ENCODE assay signal across 1 cellular context in genomic region chr2:74482801-74483674, GRCh38.
TF ChIP-seq lines count a peak whose summit lies in the region.

CCDC142 (minus strand) TSS chr2:74482998; CDS start chr2:74482837, 161 bp downstream.
TTC31 (plus strand) TSS chr2:74483081; CDS start chr2:74483096, 15 bp downstream.

TF ChIP-seq in HepG2, 621 proteins besides CTCF, POLR2A, EP300 and RAD21 (continued from another document and continues in another):
- TF ChIP-seq FOXA1 (IDR thresholded peaks at IDR 0.05): no peak
- no peak; the same call in 1 of the 2 replicates for TF ChIP-seq FOXA1 (CRISPR knock-in tag; IDR thresholded peaks at IDR 0.05)
- TF ChIP-seq STAG1 (CRISPR knock-in tag; IDR thresholded peaks at IDR 0.05): peak; percentile 90
- no peak; the same call in 1 of the 2 replicates for TF ChIP-seq ZNF614 (CRISPR knock-in tag; IDR thresholded peaks at IDR 0.05; ENCODE audit: borderline replicate concordance)
- no peak for TF ChIP-seq PAF1 (CRISPR knock-in tag; IDR thresholded peaks at IDR 0.05)
- TF ChIP-seq SP140L (CRISPR knock-in tag; IDR thresholded peaks at IDR 0.05; ENCODE audit: borderline replicate concordance): no peak
- TF ChIP-seq ZFP90 (CRISPR knock-in tag; IDR thresholded peaks at IDR 0.05; ENCODE audit: borderline replicate concordance): peak; percentile 76; the same call in 1 of the 2 replicates
- TF ChIP-seq PRMT3 (CRISPR knock-in tag; IDR thresholded peaks at IDR 0.05; ENCODE audit: borderline replicate concordance, low read depth): peak; percentile 79; the same call in 1 of the 2 replicates
- TF ChIP-seq E2F2 (CRISPR knock-in tag; IDR thresholded peaks at IDR 0.05; ENCODE audit: borderline replicate concordance): no peak; the same call in 1 of the 2 replicates
- peak; percentile 82 for TF ChIP-seq MTF2 (CRISPR knock-in tag; IDR thresholded peaks at IDR 0.05; ENCODE audit: borderline replicate concordance)
- TF ChIP-seq, protein P1, sequence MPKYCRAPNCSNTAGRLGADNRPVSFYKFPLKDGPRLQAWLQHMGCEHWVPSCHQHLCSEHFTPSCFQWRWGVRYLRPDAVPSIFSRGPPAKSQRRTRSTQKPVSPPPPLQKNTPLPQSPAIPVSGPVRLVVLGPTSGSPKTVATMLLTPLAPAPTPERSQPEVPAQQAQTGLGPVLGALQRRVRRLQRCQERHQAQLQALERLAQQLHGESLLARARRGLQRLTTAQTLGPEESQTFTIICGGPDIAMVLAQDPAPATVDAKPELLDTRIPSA (CRISPR knock-in tag; IDR thresholded peaks at IDR 0.05; ENCODE audit: borderline replicate concordance): peak; percentile 85; the same call in 1 of the 2 replicates
- peak; percentile 92; the same call in 1 of the 2 replicates for TF ChIP-seq NFKB2 (CRISPR knock-in tag; IDR thresholded peaks at IDR 0.05; ENCODE audit: borderline replicate concordance)
- peak; percentile 88 for TF ChIP-seq ZFP1 (CRISPR knock-in tag; IDR thresholded peaks at IDR 0.05)
- TF ChIP-seq ZNF101 (CRISPR knock-in tag; IDR thresholded peaks at IDR 0.05; ENCODE audit: borderline replicate concordance, low read depth): no peak
- peak; percentile 59; the same call in 1 of the 2 replicates for TF ChIP-seq NFRKB (IDR thresholded peaks at IDR 0.05)
- peak; percentile 80 for TF ChIP-seq HNF1B (CRISPR knock-in tag; IDR thresholded peaks at IDR 0.05)
- TF ChIP-seq ZNF296 (CRISPR knock-in tag; conservative IDR thresholded peaks at IDR 0.05): no peak
- TF ChIP-seq ZNF230 (CRISPR knock-in tag; IDR thresholded peaks at IDR 0.05): peak; percentile 84; the same call in 1 of the 2 replicates
- TF ChIP-seq SP2 (CRISPR knock-in tag; IDR thresholded peaks at IDR 0.05): peak; percentile 67
- no peak for TF ChIP-seq IRX3 (CRISPR knock-in tag; IDR thresholded peaks at IDR 0.05; ENCODE audit: borderline replicate concordance, low read depth)
- TF ChIP-seq ZNF761 (CRISPR knock-in tag; conservative IDR thresholded peaks at IDR 0.05): peak; percentile 88; the same call in 1 of the 2 replicates
- TF ChIP-seq ZNF383 (CRISPR knock-in tag; IDR thresholded peaks at IDR 0.05; ENCODE audit: borderline replicate concordance): peak; percentile 84; the same call in 1 of the 2 replicates
- no peak for TF ChIP-seq ZNF530 (CRISPR knock-in tag; IDR thresholded peaks at IDR 0.05; ENCODE audit: low read depth)
- no peak; the same call in none of the 2 replicates for TF ChIP-seq ZNF225 (CRISPR knock-in tag; IDR thresholded peaks at IDR 0.05)
- peak; percentile 78 for TF ChIP-seq ESRRA (CRISPR knock-in tag; IDR thresholded peaks at IDR 0.05; ENCODE audit: low read depth)
- TF ChIP-seq, protein P2, sequence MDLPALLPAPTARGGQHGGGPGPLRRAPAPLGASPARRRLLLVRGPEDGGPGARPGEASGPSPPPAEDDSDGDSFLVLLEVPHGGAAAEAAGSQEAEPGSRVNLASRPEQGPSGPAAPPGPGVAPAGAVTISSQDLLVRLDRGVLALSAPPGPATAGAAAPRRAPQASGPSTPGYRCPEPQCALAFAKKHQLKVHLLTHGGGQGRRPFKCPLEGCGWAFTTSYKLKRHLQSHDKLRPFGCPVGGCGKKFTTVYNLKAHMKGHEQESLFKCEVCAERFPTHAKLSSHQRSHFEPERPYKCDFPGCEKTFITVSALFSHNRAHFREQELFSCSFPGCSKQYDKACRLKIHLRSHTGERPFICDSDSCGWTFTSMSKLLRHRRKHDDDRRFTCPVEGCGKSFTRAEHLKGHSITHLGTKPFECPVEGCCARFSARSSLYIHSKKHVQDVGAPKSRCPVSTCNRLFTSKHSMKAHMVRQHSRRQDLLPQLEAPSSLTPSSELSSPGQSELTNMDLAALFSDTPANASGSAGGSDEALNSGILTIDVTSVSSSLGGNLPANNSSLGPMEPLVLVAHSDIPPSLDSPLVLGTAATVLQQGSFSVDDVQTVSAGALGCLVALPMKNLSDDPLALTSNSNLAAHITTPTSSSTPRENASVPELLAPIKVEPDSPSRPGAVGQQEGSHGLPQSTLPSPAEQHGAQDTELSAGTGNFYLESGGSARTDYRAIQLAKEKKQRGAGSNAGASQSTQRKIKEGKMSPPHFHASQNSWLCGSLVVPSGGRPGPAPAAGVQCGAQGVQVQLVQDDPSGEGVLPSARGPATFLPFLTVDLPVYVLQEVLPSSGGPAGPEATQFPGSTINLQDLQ (CRISPR knock-in tag; IDR thresholded peaks at IDR 0.05): peak; percentile 46
- TF ChIP-seq, protein P3, sequence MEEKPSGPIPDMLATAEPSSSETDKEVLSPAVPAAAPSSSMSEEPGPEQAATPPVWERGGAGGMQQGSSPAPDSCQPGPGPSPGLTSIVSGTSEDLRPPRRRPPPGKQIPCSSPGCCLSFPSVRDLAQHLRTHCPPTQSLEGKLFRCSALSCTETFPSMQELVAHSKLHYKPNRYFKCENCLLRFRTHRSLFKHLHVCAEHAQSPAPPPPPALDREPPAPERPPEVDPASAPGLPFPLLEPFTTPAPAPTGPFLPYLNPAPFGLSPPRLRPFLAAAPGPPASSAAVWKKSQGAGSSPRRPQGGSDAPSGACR (CRISPR knock-in tag; IDR thresholded peaks at IDR 0.05): peak; percentile 96
- TF ChIP-seq BCL6 (CRISPR knock-in tag; IDR thresholded peaks at IDR 0.05): peak; percentile 23
- TF ChIP-seq PHF8 (CRISPR knock-in tag; IDR thresholded peaks at IDR 0.05): peak; percentile 88
- peak; percentile 70 for TF ChIP-seq FOXP4 (CRISPR knock-in tag; IDR thresholded peaks at IDR 0.05)
- no peak for TF ChIP-seq ZZZ3 (CRISPR knock-in tag; IDR thresholded peaks at IDR 0.05; ENCODE audit: borderline replicate concordance)
- no peak for TF ChIP-seq LCORL (IDR thresholded peaks at IDR 0.05)
- TF ChIP-seq LCORL (CRISPR knock-in tag; IDR thresholded peaks at IDR 0.05): peak; percentile 83
- TF ChIP-seq TBX2 (CRISPR knock-in tag; IDR thresholded peaks at IDR 0.05; ENCODE audit: borderline replicate concordance): peak; percentile 30; the same call in 1 of the 2 replicates
- TF ChIP-seq XRCC5 (optimal IDR thresholded peaks at IDR 0.05; ENCODE audit: low read length): peak; percentile 91
- TF ChIP-seq, protein P4, sequence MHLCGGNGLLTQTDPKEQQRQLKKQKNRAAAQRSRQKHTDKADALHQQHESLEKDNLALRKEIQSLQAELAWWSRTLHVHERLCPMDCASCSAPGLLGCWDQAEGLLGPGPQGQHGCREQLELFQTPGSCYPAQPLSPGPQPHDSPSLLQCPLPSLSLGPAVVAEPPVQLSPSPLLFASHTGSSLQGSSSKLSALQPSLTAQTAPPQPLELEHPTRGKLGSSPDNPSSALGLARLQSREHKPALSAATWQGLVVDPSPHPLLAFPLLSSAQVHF (CRISPR knock-in tag; IDR thresholded peaks at IDR 0.05): peak; percentile 80; the same call in 1 of the 2 replicates
- peak; percentile 20; the same call in 1 of the 2 replicates for TF ChIP-seq GATA4 (IDR thresholded peaks at IDR 0.05; ENCODE audit: borderline replicate concordance, low read depth)
- TF ChIP-seq, protein P5, sequence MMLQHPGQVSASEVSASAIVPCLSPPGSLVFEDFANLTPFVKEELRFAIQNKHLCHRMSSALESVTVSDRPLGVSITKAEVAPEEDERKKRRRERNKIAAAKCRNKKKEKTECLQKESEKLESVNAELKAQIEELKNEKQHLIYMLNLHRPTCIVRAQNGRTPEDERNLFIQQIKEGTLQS (CRISPR knock-in tag; IDR thresholded peaks at IDR 0.05): peak; percentile 43
- TF ChIP-seq JUND (CRISPR knock-in tag; IDR thresholded peaks at IDR 0.05): no peak
- TF ChIP-seq, protein P6, sequence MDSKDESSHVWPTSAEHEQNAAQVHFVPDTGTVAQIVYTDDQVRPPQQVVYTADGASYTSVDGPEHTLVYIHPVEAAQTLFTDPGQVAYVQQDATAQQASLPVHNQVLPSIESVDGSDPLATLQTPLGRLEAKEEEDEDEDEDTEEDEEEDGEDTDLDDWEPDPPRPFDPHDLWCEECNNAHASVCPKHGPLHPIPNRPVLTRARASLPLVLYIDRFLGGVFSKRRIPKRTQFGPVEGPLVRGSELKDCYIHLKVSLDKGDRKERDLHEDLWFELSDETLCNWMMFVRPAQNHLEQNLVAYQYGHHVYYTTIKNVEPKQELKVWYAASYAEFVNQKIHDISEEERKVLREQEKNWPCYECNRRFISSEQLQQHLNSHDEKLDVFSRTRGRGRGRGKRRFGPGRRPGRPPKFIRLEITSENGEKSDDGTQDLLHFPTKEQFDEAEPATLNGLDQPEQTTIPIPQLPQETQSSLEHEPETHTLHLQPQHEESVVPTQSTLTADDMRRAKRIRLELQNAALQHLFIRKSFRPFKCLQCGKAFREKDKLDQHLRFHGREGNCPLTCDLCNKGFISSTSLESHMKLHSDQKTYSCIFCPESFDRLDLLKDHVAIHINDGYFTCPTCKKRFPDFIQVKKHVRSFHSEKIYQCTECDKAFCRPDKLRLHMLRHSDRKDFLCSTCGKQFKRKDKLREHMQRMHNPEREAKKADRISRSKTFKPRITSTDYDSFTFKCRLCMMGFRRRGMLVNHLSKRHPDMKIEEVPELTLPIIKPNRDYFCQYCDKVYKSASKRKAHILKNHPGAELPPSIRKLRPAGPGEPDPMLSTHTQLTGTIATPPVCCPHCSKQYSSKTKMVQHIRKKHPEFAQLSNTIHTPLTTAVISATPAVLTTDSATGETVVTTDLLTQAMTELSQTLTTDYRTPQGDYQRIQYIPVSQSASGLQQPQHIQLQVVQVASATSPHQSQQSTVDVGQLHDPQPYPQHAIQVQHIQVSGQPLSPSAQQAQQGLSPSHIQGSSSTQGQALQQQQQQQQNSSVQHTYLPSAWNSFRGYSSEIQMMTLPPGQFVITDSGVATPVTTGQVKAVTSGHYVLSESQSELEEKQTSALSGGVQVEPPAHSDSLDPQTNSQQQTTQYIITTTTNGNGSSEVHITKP (CRISPR knock-in tag; IDR thresholded peaks at IDR 0.05; ENCODE audit: low read depth): peak; percentile 71; the same call in 1 of the 2 replicates
- 0 out of 2 replicates have a peak, but pooled peaks have one; percentile 1 for TF ChIP-seq NFE2L2 (IDR thresholded peaks at IDR 0.05; ENCODE audit: low read length)
- no peak for TF ChIP-seq PRPF4 (IDR thresholded peaks at IDR 0.05; ENCODE audit: low read depth, low read length, poor library complexity, severe bottlenecking)
- TF ChIP-seq ZNF30 (CRISPR knock-in tag; IDR thresholded peaks at IDR 0.05): peak; percentile 11; the same call in 1 of the 2 replicates
- TF ChIP-seq, protein P7, sequence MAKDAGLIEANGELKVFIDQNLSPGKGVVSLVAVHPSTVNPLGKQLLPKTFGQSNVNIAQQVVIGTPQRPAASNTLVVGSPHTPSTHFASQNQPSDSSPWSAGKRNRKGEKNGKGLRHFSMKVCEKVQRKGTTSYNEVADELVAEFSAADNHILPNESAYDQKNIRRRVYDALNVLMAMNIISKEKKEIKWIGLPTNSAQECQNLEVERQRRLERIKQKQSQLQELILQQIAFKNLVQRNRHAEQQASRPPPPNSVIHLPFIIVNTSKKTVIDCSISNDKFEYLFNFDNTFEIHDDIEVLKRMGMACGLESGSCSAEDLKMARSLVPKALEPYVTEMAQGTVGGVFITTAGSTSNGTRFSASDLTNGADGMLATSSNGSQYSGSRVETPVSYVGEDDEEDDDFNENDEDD (CRISPR knock-in tag; IDR thresholded peaks at IDR 0.05; ENCODE audit: borderline replicate concordance): peak; percentile 78
- TF ChIP-seq ZNF275 (CRISPR knock-in tag; IDR thresholded peaks at IDR 0.05; ENCODE audit: borderline replicate concordance): 0 out of 2 replicates have a peak, but pooled peaks have one; percentile 21
- peak; percentile 7; the same call in 1 of the 2 replicates for TF ChIP-seq ZNF468 (CRISPR knock-in tag; IDR thresholded peaks at IDR 0.05)
- no peak for TF ChIP-seq GTF3A (CRISPR knock-in tag; conservative IDR thresholded peaks at IDR 0.05)
- TF ChIP-seq ZNF607 (CRISPR knock-in tag; IDR thresholded peaks at IDR 0.05; ENCODE audit: borderline replicate concordance): peak; percentile 36; the same call in 1 of the 2 replicates
- peak; percentile 4; the same call in 1 of the 2 replicates for TF ChIP-seq RELA (CRISPR knock-in tag; IDR thresholded peaks at IDR 0.05)
- TF ChIP-seq MEIS2 (CRISPR knock-in tag; IDR thresholded peaks at IDR 0.05): peak; percentile 32; the same call in 1 of the 2 replicates
